ENCODE assay signal across 3 cellular contexts in the genomic region with DNA sequence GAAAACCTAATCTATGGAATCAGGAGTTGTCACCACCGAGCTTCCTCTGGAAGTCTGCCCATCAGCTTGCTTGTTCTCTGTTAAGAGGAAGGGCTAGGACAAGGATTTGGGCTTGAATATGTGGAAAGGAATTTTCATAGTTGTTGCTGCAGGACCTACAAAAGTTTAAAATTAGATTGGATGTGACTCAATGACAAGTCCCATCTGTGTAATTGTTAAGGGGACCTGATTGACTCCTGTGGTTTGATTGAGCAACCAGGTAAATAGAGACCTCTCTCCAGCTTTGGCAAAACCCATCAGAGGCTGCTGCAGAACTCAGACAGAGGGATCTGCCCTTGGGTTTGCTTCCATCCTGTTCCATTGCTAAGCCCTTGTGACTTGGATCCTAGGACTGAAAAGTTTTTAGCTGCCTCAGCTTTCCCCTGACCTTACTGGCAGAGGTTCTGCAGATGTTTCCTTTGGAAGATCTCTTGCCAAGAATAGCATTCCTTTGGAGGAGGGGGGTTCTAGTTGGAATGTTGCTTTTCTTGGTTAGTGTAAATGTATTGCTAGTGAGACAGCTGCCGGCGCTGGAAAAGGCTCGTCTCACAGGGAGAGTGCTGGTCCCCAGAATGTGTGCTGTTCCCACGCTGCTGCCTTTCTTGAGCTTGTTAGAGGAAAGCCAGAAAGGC.
TF ChIP-seq lines count a peak whose summit lies in the region.

No MANE protein-coding gene starts in this region.

TF ChIP-seq in GM23338, 12 proteins besides CTCF, POLR2A, EP300 and RAD21 (continues in another document):
- TF ChIP-seq POLR2AphosphoS5 (IDR thresholded peaks at IDR 0.05; ENCODE audit: low read depth) (no peak), JUNB (IDR thresholded peaks at IDR 0.05; ENCODE audit: unreplicated experiment) (no peak), ZNF331 (CRISPR knock-in tag; IDR thresholded peaks at IDR 0.05; ENCODE audit: low read depth) (no peak), EZH2 (IDR thresholded peaks at IDR 0.05; ENCODE audit: low read depth, unreplicated experiment) (no peak), CREB1 (CRISPR knock-in tag; IDR thresholded peaks at IDR 0.05; ENCODE audit: low read depth) (no peak)
- TF ChIP-seq, protein P1, sequence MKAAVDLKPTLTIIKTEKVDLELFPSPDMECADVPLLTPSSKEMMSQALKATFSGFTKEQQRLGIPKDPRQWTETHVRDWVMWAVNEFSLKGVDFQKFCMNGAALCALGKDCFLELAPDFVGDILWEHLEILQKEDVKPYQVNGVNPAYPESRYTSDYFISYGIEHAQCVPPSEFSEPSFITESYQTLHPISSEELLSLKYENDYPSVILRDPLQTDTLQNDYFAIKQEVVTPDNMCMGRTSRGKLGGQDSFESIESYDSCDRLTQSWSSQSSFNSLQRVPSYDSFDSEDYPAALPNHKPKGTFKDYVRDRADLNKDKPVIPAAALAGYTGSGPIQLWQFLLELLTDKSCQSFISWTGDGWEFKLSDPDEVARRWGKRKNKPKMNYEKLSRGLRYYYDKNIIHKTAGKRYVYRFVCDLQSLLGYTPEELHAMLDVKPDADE (IDR thresholded peaks at IDR 0.05): no peak

TF ChIP-seq in K562, 482 proteins besides CTCF, POLR2A, EP300 and RAD21:
- TF ChIP-seq NFE2L1 (tag; IDR thresholded peaks at IDR 0.05; ENCODE audit: borderline replicate concordance, low read depth) (no peak), ZNF316 (IDR thresholded peaks at IDR 0.05) (no peak), ZNF707 (CRISPR knock-in tag; conservative IDR thresholded peaks at IDR 0.05) (no peak), PRMT5 (CRISPR knock-in tag; IDR thresholded peaks at IDR 0.05) (no peak), ZNF253 (CRISPR knock-in tag; conservative IDR thresholded peaks at IDR 0.05) (no peak), HCFC1 (IDR thresholded peaks at IDR 0.05; ENCODE audit: low read depth, low read length) (no peak), ELF2 (CRISPR knock-in tag; IDR thresholded peaks at IDR 0.05) (no peak), POLR2AphosphoS2 (IDR thresholded peaks at IDR 0.05; ENCODE audit: low read length) (peak; percentile 51), BRCA1 (IDR thresholded peaks at IDR 0.05) (no peak), BRCA1 (CRISPR knock-in tag; IDR thresholded peaks at IDR 0.05) (no peak), POLR2AphosphoS5 (IDR thresholded peaks at IDR 0.05; ENCODE audit: control insufficient read depth, insufficient read depth, low read depth, low read length) (peak; percentile 47; the same call in 1 of the 2 replicates)
- TF ChIP-seq, protein P2, sequence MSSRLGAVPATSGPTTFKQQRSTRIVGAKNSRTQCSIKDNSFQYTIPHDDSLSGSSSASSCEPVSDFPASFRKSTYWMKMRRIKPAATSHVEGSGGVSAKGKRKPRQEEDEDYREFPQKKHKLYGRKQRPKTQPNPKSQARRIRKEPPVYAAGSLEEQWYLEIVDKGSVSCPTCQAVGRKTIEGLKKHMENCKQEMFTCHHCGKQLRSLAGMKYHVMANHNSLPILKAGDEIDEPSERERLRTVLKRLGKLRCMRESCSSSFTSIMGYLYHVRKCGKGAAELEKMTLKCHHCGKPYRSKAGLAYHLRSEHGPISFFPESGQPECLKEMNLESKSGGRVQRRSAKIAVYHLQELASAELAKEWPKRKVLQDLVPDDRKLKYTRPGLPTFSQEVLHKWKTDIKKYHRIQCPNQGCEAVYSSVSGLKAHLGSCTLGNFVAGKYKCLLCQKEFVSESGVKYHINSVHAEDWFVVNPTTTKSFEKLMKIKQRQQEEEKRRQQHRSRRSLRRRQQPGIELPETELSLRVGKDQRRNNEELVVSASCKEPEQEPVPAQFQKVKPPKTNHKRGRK (tag; IDR thresholded peaks at IDR 0.05): no peak
- TF ChIP-seq, protein P3, sequence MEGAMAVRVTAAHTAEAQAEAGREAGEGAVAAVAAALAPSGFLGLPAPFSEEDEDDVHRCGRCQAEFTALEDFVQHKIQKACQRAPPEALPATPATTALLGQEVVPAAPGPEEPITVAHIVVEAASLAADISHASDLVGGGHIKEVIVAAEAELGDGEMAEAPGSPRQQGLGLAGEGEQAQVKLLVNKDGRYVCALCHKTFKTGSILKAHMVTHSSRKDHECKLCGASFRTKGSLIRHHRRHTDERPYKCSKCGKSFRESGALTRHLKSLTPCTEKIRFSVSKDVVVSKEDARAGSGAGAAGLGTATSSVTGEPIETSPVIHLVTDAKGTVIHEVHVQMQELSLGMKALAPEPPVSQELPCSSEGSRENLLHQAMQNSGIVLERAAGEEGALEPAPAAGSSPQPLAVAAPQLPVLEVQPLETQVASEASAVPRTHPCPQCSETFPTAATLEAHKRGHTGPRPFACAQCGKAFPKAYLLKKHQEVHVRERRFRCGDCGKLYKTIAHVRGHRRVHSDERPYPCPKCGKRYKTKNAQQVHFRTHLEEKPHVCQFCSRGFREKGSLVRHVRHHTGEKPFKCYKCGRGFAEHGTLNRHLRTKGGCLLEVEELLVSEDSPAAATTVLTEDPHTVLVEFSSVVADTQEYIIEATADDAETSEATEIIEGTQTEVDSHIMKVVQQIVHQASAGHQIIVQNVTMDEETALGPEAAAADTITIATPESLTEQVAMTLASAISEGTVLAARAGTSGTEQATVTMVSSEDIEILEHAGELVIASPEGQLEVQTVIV (CRISPR knock-in tag; IDR thresholded peaks at IDR 0.05; ENCODE audit: borderline replicate concordance): no peak
- TF ChIP-seq, protein P4, sequence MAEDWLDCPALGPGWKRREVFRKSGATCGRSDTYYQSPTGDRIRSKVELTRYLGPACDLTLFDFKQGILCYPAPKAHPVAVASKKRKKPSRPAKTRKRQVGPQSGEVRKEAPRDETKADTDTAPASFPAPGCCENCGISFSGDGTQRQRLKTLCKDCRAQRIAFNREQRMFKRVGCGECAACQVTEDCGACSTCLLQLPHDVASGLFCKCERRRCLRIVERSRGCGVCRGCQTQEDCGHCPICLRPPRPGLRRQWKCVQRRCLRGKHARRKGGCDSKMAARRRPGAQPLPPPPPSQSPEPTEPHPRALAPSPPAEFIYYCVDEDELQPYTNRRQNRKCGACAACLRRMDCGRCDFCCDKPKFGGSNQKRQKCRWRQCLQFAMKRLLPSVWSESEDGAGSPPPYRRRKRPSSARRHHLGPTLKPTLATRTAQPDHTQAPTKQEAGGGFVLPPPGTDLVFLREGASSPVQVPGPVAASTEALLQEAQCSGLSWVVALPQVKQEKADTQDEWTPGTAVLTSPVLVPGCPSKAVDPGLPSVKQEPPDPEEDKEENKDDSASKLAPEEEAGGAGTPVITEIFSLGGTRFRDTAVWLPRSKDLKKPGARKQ (CRISPR knock-in tag; IDR thresholded peaks at IDR 0.05): no peak
- TF ChIP-seq, protein P5, sequence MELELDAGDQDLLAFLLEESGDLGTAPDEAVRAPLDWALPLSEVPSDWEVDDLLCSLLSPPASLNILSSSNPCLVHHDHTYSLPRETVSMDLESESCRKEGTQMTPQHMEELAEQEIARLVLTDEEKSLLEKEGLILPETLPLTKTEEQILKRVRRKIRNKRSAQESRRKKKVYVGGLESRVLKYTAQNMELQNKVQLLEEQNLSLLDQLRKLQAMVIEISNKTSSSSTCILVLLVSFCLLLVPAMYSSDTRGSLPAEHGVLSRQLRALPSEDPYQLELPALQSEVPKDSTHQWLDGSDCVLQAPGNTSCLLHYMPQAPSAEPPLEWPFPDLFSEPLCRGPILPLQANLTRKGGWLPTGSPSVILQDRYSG (tag; conservative IDR thresholded peaks at IDR 0.05; ENCODE audit: low read depth): no peak

TF ChIP-seq in HEK293T, 16 proteins besides CTCF, POLR2A, EP300 and RAD21:
- TF ChIP-seq FOXK2 (IDR thresholded peaks at IDR 0.05): no peak
- TF ChIP-seq FOXM1 (IDR thresholded peaks at IDR 0.05; ENCODE audit: borderline replicate concordance): no peak
- no peak for TF ChIP-seq HDGF (IDR thresholded peaks at IDR 0.05; ENCODE audit: borderline replicate concordance)
- no peak for TF ChIP-seq ELF4 (IDR thresholded peaks at IDR 0.05)
- no peak for TF ChIP-seq ARNT (IDR thresholded peaks at IDR 0.05)
- no peak for TF ChIP-seq SP1 (IDR thresholded peaks at IDR 0.05)
- no peak for TF ChIP-seq NFRKB (IDR thresholded peaks at IDR 0.05)
- no peak for TF ChIP-seq ZNF384 (IDR thresholded peaks at IDR 0.05)
- no peak for TF ChIP-seq FOXA1 (IDR thresholded peaks at IDR 0.05)
- TF ChIP-seq SUZ12 (IDR thresholded peaks at IDR 0.05): no peak
